Comparison of ENCODE assay signal across 25 cellular contexts in genomic region chrX:110320588-110320987, GRCh38. TPM values are rescaled to one million over a fixed set of nuclear protein-coding genes. Genes with fewer than 3 reads are reported as not detected.
"Had no signal": no experiment of that assay in that cellular context is flagged by ENCODE, and none has a peak within 500 bp of the region (broad histone marks: within the 10 kb centered on the region; RNA-seq: fewer than 3 reads in every experiment).

No MANE protein-coding gene starts in this region.

- H3K36me3 ChIP-seq: adrenal gland, colonic mucosa, lower lobe of right lung, suprapubic skin, upper lobe of right lung had no signal

- DNase-seq: activated CD4-positive, alpha-beta T cell treated with anti-CD3 and anti-CD28 coated beads, Interleukin-2, amount 50 U/mL, for 1 hour; activated CD4-positive, CD25-positive, alpha-beta regulatory T cell; activated naive CD4-positive, alpha-beta T cell treated with anti-CD3 and anti-CD28 coated beads, Interleukin-2, amount 50 U/mL, for 16 hours; activated T-cell treated with anti-CD3 and anti-CD28 coated beads for 4 hours; caudate nucleus; colonic mucosa; effector CD8-positive, alpha-beta T cell; hippocampal formation; immature natural killer cell; left cardiac atrium; lower lobe of right lung; midbrain; naive thymus-derived CD4-positive, alpha-beta T cell; nucleus accumbens; right cardiac atrium; T-helper 2 cell; upper lobe of right lung had no signal

- H3K4me1 ChIP-seq: adrenal gland, colonic mucosa, lower lobe of right lung, upper lobe of right lung had no signal

- H3K27ac Mint-ChIP-seq: activated T-helper 2 cell treated with anti-CD3 and anti-CD28 coated beads, Interferon-gamma antibody, Interleukin-2, Interleukin-4, amounts not matched to agents 10 μg/mL and 5 μg/mL and 100 μg/mL, durations not matched to agents 14 hours and 24 hours and 36 hours; immature natural killer cell; naive thymus-derived CD4-positive, alpha-beta T cell; stimulated activated effector memory CD8-positive, alpha-beta T cell treated with anti-CD3 and anti-CD28 coated beads, Interleukin-12 subunit alpha, Interleukin-12 subunit beta, amount 100 ng/mL, for 72 hours had no signal

- H3K27ac ChIP-seq: colonic mucosa, epithelial cell of prostate, lower lobe of right lung, suprapubic skin, upper lobe of right lung had no signal

- H3K4me2 ChIP-seq: smooth muscle cell had no signal

- ATAC-seq: left cardiac atrium; lower lobe of right lung; naive thymus-derived CD4-positive, alpha-beta T cell; right cardiac atrium; stimulated activated effector memory CD8-positive, alpha-beta T cell treated with anti-CD3 and anti-CD28 coated beads, Interleukin-12 subunit alpha, Interleukin-12 subunit beta, amount 100 ng/mL, for 72 hours; upper lobe of right lung had no signal

- H3K9me3 ChIP-seq: adrenal gland, colonic mucosa, lower lobe of right lung, suprapubic skin, upper lobe of right lung had no signal

- H3K27me3 ChIP-seq: adrenal gland, colonic mucosa, suprapubic skin, upper lobe of right lung had no signal

- H3K4me1 Mint-ChIP-seq: stimulated activated effector memory CD8-positive, alpha-beta T cell treated with anti-CD3 and anti-CD28 coated beads, Interleukin-12 subunit alpha, Interleukin-12 subunit beta, amount 100 ng/mL, for 72 hours had no signal

- H3K4me3 ChIP-seq: adrenal gland, colonic mucosa, lower lobe of right lung, smooth muscle cell, suprapubic skin, upper lobe of right lung had no signal

- H3K36me3 Mint-ChIP-seq: immature natural killer cell; naive thymus-derived CD4-positive, alpha-beta T cell had no signal

- H3K9me3 Mint-ChIP-seq: activated T-helper 2 cell treated with anti-CD3 and anti-CD28 coated beads, Interferon-gamma antibody, Interleukin-2, Interleukin-4, amounts not matched to agents 10 μg/mL and 5 μg/mL and 100 μg/mL, durations not matched to agents 14 hours and 24 hours and 36 hours; immature natural killer cell; naive thymus-derived CD4-positive, alpha-beta T cell had no signal

- H3K4me3 Mint-ChIP-seq: immature natural killer cell; naive thymus-derived CD4-positive, alpha-beta T cell; stimulated activated effector memory CD8-positive, alpha-beta T cell treated with anti-CD3 and anti-CD28 coated beads, Interleukin-12 subunit alpha, Interleukin-12 subunit beta, amount 100 ng/mL, for 72 hours had no signal

RNA-seq across cellular contexts. Expression of gene RTL9, which starts 38.1 kb away (rescaled TPM):
- total RNA-seq: activated CD8-positive, alpha-beta memory T cell treated with anti-CD3 and anti-CD28 coated beads for 36 hours; activated T-helper 2 cell treated with anti-CD3 and anti-CD28 coated beads, Interferon-gamma antibody, Interleukin-2, Interleukin-4, amounts not matched to agents 10 μg/mL and 5 μg/mL and 100 μg/mL, durations not matched to agents 14 hours and 24 hours and 36 hours; colonic mucosa; glomerular endothelial cell; lower lobe of right lung; naive thymus-derived CD4-positive, alpha-beta T cell; upper lobe of right lung had no signal
- polyA plus RNA-seq: immature natural killer cell; naive thymus-derived CD4-positive, alpha-beta T cell; smooth muscle cell had no signal
